In the genomic region with DNA sequence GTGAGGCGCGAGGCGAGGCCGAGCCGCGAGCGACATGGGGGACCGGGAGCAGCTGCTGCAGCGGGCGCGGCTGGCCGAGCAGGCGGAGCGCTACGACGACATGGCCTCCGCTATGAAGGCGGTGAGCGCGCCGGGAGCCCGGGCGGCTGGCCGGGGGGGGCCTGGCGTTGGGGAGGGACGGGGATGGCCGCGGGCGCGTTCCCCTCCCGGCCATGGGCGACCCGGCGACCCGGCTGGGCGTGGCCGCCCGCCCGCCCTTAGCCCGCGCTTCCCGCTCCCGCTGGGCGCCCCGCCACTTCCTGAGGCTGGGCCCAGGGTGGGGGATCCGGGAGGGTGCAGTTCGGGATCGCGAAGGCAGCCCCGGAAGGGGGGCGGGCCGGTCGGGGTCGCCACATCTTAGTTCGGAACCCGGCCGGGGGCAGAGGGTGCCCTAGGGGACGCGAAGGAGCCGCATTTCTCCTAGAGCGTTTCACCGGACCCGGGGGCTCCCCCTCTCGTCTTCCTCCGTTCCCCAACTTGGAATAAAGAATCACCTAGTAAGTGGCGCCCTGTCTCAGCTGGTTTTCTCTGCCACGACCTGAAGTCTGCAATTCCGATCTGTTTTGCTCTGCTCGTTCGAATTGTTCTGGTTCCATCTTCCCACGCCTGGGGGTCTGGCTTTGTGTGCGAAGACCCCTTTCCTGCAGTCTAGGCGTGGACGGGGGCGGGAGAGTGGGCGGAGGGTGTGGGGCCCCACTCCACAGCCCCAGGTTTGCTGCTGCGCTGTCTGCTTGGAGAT, we compare ENCODE assay signal across 8 cellular contexts. TPM values are rescaled to one million over a fixed set of nuclear protein-coding genes. Genes with fewer than 3 reads are reported as not detected.
A peak's percentile ranks its signal among the peaks of the same experiment; 100 is the strongest.
DNase-seq lines count a peak whose midpoint lies in the region; ATAC-seq and TF ChIP-seq lines count a peak whose summit lies in the region.

No MANE protein-coding gene starts in this region.

- H3K9ac ChIP-seq in BLaER1 (peak overlapping the region; percentile 99), muscle layer of colon (ENCODE audit: low read length) (peak overlapping the region; percentile 71)

- H3K9me3 ChIP-seq in BLaER1 = no peaks in the 10 kb centered on the region
- H3K9me3 ChIP-seq in muscle layer of colon (ENCODE audit: low read length) = no peaks in the 10 kb centered on the region
- H3K9me3 ChIP-seq in testis = no peaks in the 10 kb centered on the region

- TF ChIP-seq CTCF in epithelial cell of esophagus (IDR thresholded peaks at IDR 0.05; ENCODE audit: insufficient read depth, low read depth, low read length, missing control alignments) (no peak), testis (IDR thresholded peaks at IDR 0.05) (peak in 1 of 3 experiments; percentile 27)

- H3K36me3 ChIP-seq in BLaER1 = peaks cover 29% of the 10 kb centered on the region
- H3K36me3 ChIP-seq in muscle layer of colon (ENCODE audit: insufficient read depth, low read length) = no peaks in the 10 kb centered on the region
- no peaks in the 10 kb centered on the region for H3K36me3 ChIP-seq in testis (ENCODE audit: low read depth, missing control alignments)

- peak; percentile 44 for DNase-seq in activated CD4-positive, alpha-beta T cell treated with anti-CD3 and anti-CD28 coated beads for 48 hours
- no peak for DNase-seq in epithelial cell of esophagus (ENCODE audit: low read depth)
- peak; percentile 43 for DNase-seq in testis
- DNase-seq in occipital lobe (lab: John Stamatoyannopoulos, UW) = no peak

- peaks cover 49% of the 10 kb centered on the region for H4K20me1 ChIP-seq in BLaER1

- H3K4me1 ChIP-seq in BLaER1 = peaks cover 37% of the 10 kb centered on the region
- H3K4me1 ChIP-seq in muscle layer of colon (ENCODE audit: insufficient read depth, low read length) = peaks cover 24% of the 10 kb centered on the region
- H3K4me1 ChIP-seq in testis = peaks cover 22% of the 10 kb centered on the region

- H3K27me3 ChIP-seq in BLaER1 (no peaks in the 10 kb centered on the region), muscle layer of colon (ENCODE audit: control insufficient read depth in 1 of 2, insufficient read depth in 2 of 2, low read length in 2 of 2) (no peaks in the 10 kb centered on the region), testis (no peaks in the 10 kb centered on the region)

- ATAC-seq in GM19397 (IDR thresholded peaks at IDR 0.05; ENCODE audit: unreplicated experiment) = peak; percentile 34
- ATAC-seq in HG03457 (IDR thresholded peaks at IDR 0.05; ENCODE audit: unreplicated experiment) = peak; percentile 17

- H3K4me3 ChIP-seq in BLaER1 (peak overlapping the region; percentile 96), epithelial cell of esophagus (ENCODE audit: low read length) (peak overlapping the region; percentile 84), muscle layer of colon (ENCODE audit: low read depth in 1 of 2, low read length in 2 of 2) (peak overlapping the region; percentile 76 to 96), testis (peak overlapping the region; percentile 85 to 91)

- intact Hi-C loops in testis (cut with DNase I; ENCODE audit: low total_unique reads) = no loop called here

- H3K27ac ChIP-seq in BLaER1 (peak overlapping the region; percentile 98), muscle layer of colon (ENCODE audit: low read depth, low read length) (peak overlapping the region; percentile 65), testis (peak overlapping the region; percentile 91 to 97)

- WGBS in testis, 2 donors = 0% methylated on average over 21 to 42 of the region's 77 CpGs

- no peak for TF ChIP-seq POLR2A in testis (IDR thresholded peaks at IDR 0.05)

- peak overlapping the region; percentile 92 for H3K4me2 ChIP-seq in BLaER1

RNA-seq across cellular contexts. Expression of gene YWHAH, which starts 0.6 kb away (rescaled TPM):
- 10 to 100 TPM; 27.2 to 47.6 TPM for total RNA-seq in testis
- 48.9 TPM for polyA plus RNA-seq in testis (ENCODE audit: insufficient read depth, low read depth, low replicate concordance)
- total RNA-seq in occipital lobe = 218 TPM

Comparison
In these comparisons a context has a peak if more than half of its experiments do, and no peak if none do; other contexts are left out.
1. DNase-seq: peak in activated CD4-positive, alpha-beta T cell treated with anti-CD3 and anti-CD28 coated beads for 48 hours (single experiment) and testis (single experiment); none in epithelial cell of esophagus (single experiment) and occipital lobe (single experiment).
2. Peak in every context shown above with its lines, with median percentiles within 50 percentile points of each other: H3K27ac ChIP-seq and H3K4me3 ChIP-seq.